ENCODE assay signal across 18 cellular contexts in genomic region chr16:18999045-18999393, GRCh38. TPM values are rescaled to one million over a fixed set of nuclear protein-coding genes. Genes with fewer than 3 reads are reported as not detected.
DNase-seq lines count a peak whose midpoint lies in the region; ATAC-seq and TF ChIP-seq lines count a peak whose summit lies in the region.
"Had no signal": no experiment of that assay in that cellular context is flagged by ENCODE, and none has a peak within 500 bp of the region (broad histone marks: within the 10 kb centered on the region; RNA-seq: fewer than 3 reads in every experiment).

No MANE protein-coding gene starts in this region.

- no peak overlapping the region for H3K23ac ChIP-seq in mesenchymal stem cell (ENCODE audit: low read length in 2 of 2)

- peak overlapping the region in 1 of 2 experiments; percentile 28 for H3K4ac ChIP-seq in mesenchymal stem cell (ENCODE audit: low read depth in 1 of 2, low read length in 2 of 2)

- dilution Hi-C loops in mammary epithelial cell (cut with HindIII; ENCODE audit: low sequenced_read_pairs), result no loop called here

- ATAC-seq in PC-3, result no peak
- ATAC-seq in GM18873 (IDR thresholded peaks at IDR 0.05; ENCODE audit: low FRiP score, unreplicated experiment), result no peak
- ATAC-seq in HG03571 (IDR thresholded peaks at IDR 0.05; ENCODE audit: unreplicated experiment), result no peak

- H4K91ac ChIP-seq in mesenchymal stem cell (ENCODE audit: low read length), result no peak overlapping the region

- peak overlapping the region in 1 of 2 experiments; percentile 63 for H2BK12ac ChIP-seq in mesenchymal stem cell (ENCODE audit: low read length in 2 of 2)

- BruUV-seq in PC-3 (replicated peaks; lab: Mats Ljungman, UMichigan), result TSS peak; percentile 85
- BruUV-seq in mammary epithelial cell (replicated peaks; lab: Mats Ljungman, UMichigan), result TSS peak; percentile 59

- H2BK5ac ChIP-seq in mesenchymal stem cell (ENCODE audit: low read depth, low read length, poor library complexity, severe bottlenecking), result no peak overlapping the region

- peaks cover 14% of the 10 kb centered on the region for H3K36me3 ChIP-seq in PC-3 (ENCODE audit: low read depth, low read length)
- H3K36me3 ChIP-seq in mammary epithelial cell (ENCODE audit: insufficient read depth, low read length), result peaks cover under 1% of the 10 kb centered on the region
- no peaks in the 10 kb centered on the region for H3K36me3 ChIP-seq in mesenchymal stem cell (ENCODE audit: control insufficient read depth in 1 of 2, insufficient read depth in 2 of 2, low read depth in 1 of 2, low read length in 2 of 2)
- H3K36me3 ChIP-seq: sigmoid colon had no signal

- in situ Hi-C loops in mammary epithelial cell (cut with MboI; ENCODE audit: low sequenced_read_pairs in 2 of 2), result loop anchor here in 1 of 2 donors (25.0 kb wide), 1 partner anchor 513 kb away; the partner anchor contains the start of genes CCP110 and GDE1

- peak overlapping the region; percentile 53 for H3K4me2 ChIP-seq in PC-3 (ENCODE audit: low read length)
- no peak overlapping the region for H3K4me2 ChIP-seq in mammary epithelial cell (ENCODE audit: insufficient read depth, low read depth, low read length)
- no peak overlapping the region for H3K4me2 ChIP-seq in mesenchymal stem cell (ENCODE audit: low read length, poor library complexity, severe bottlenecking)

- no peak overlapping the region for H3K4me3 ChIP-seq in PC-3 (ENCODE audit: low read length)
- H3K4me3 ChIP-seq in mammary epithelial cell (replicated peaks in 1 of 3; ENCODE audit: insufficient read depth in 1 of 3, low read depth in 2 of 3, low read length in 3 of 3), result no peak overlapping the region
- H3K4me3 ChIP-seq in mesenchymal stem cell (ENCODE audit: insufficient read depth in 1 of 2, low read depth in 1 of 2, low read length in 2 of 2), result peak overlapping the region in 1 of 2 experiments; percentile 32
- H3K4me3 ChIP-seq: sigmoid colon had no signal

- DNase-seq in PC-3 (no peak), mammary epithelial cell (no peak), mesenchymal stem cell (no peak), epidermal melanocyte (ENCODE audit: insufficient read length, low spot score) (no peak), SHP77 treated with DMSO at 0.1 percent for 48 hours (lab: John Stamatoyannopoulos, UW) (no peak)
- DNase-seq: activated naive CD8-positive, alpha-beta T cell treated with anti-CD3 and anti-CD28 coated beads, Interleukin-2, amount 10 ng/mL, durations not matched to agents 7 days and 5 days; CD8-positive, alpha-beta memory T cell; Kasumi-1; NCI-H1092; NCI-H2029 treated with DMSO at 0.1 percent for 48 hours; sigmoid colon; stimulated activated naive CD4-positive, alpha-beta T cell treated with Interleukin-2 at 50 U/mL for 16 hours; T-cell had no signal

- H3K27me3 ChIP-seq in PC-3 (ENCODE audit: low read length) (no peaks in the 10 kb centered on the region), mammary epithelial cell (ENCODE audit: insufficient read depth, low read length) (no peaks in the 10 kb centered on the region), mesenchymal stem cell (ENCODE audit: control insufficient read depth in 1 of 2, insufficient read depth in 1 of 2, low read length in 2 of 2) (no peaks in the 10 kb centered on the region)
- H3K27me3 ChIP-seq: sigmoid colon had no signal

- no peak overlapping the region for H4K8ac ChIP-seq in mesenchymal stem cell (ENCODE audit: low read length)

- H3K27ac ChIP-seq in PC-3 (ENCODE audit: low read length) (peak overlapping the region; percentile 100), mammary epithelial cell (ENCODE audit: insufficient read depth, low read depth, low read length) (peak overlapping the region; percentile 91), mesenchymal stem cell (ENCODE audit: low read length, poor library complexity, severe bottlenecking) (no peak overlapping the region), temporal lobe (ENCODE audit: low read depth, low read length) (peak overlapping the region; percentile 63)
- H3K27ac ChIP-seq: sigmoid colon had no signal

- H3F3A ChIP-seq in PC-3 (ENCODE audit: low read length, unreplicated experiment), result peaks cover 12% of the 10 kb centered on the region

- no peak for TF ChIP-seq CTCF in PC-3 (conservative IDR thresholded peaks at IDR 0.05; ENCODE audit: low read depth, low read length)
- TF ChIP-seq CTCF in mammary epithelial cell (conservative IDR thresholded peaks at IDR 0.05 in 1 of 2, IDR thresholded peaks at IDR 0.05 in 1 of 2; ENCODE audit: extremely low read depth in 1 of 2, insufficient read depth in 1 of 2, low read depth in 1 of 2, low read length in 2 of 2), result no peak

- no peak overlapping the region for H3K14ac ChIP-seq in mesenchymal stem cell (ENCODE audit: low read length in 2 of 2)

- peak overlapping the region; percentile 91 for H3K9ac ChIP-seq in PC-3 (ENCODE audit: low read length)
- H3K9ac ChIP-seq in mammary epithelial cell (ENCODE audit: insufficient read depth, low read length), result peak overlapping the region; percentile 38
- peak overlapping the region; percentile 45 for H3K9ac ChIP-seq in mesenchymal stem cell (ENCODE audit: low read length)

- no peak overlapping the region for H2AK5ac ChIP-seq in mesenchymal stem cell (ENCODE audit: low read length, severe bottlenecking)

- no peak overlapping the region for H2BK15ac ChIP-seq in mesenchymal stem cell (ENCODE audit: low read depth, poor library complexity, severe bottlenecking)

- intact Hi-C loops in PC-3 (cut with micrococcal nuclease), result no loop called here
- intact Hi-C loops in mammary epithelial cell (cut with micrococcal nuclease), result loop anchor here (5.0 kb wide), 1 partner anchor 523 kb away; the partner anchor contains the start of genes CCP110 and GDE1

- H2BK120ac ChIP-seq in mesenchymal stem cell (ENCODE audit: low read depth, low read length), result no peak overlapping the region

- H3K79me2 ChIP-seq in PC-3 (ENCODE audit: low read length) (peaks cover 33% of the 10 kb centered on the region), mammary epithelial cell (ENCODE audit: insufficient read depth, low read length) (peaks cover 57% of the 10 kb centered on the region)

- H2AFZ ChIP-seq in PC-3 (ENCODE audit: low read length) (no peak overlapping the region), mammary epithelial cell (ENCODE audit: low read depth, low read length) (no peak overlapping the region), mesenchymal stem cell (ENCODE audit: low read depth, low read length) (no peak overlapping the region)

- whole genome bisulfite sequencing in mammary epithelial cell (ENCODE audit: low coverage, missing lambda C conversion rate), result 83% methylated on average over 4 of the region's 4 CpGs
- 81% methylated on average over 4 of the region's 4 CpGs for WGBS in mesenchymal stem cell

- peak overlapping the region; percentile 9 to 21 for H3K18ac ChIP-seq in mesenchymal stem cell (ENCODE audit: low read depth in 1 of 2, low read length in 2 of 2)

- H3K9me2 ChIP-seq in PC-3 (replicated peaks; ENCODE audit: low read length), result no peaks in the 10 kb centered on the region

- no peaks in the 10 kb centered on the region for H3K79me1 ChIP-seq in mesenchymal stem cell (replicated peaks; ENCODE audit: low read length, poor library complexity, severe bottlenecking)

- CTCF ChIA-PET in PC-3 (lab: Charles Lee), result interaction anchor here (1.3 kb wide), 1 partner anchor 15 kb away, joined by 10 read pairs; the partner anchor contains the start of gene TMC7
- CTCF ChIA-PET in mammary epithelial cell (lab: Charles Lee; ENCODE audit: low non-redundant PET), result interaction anchor here (0.6 kb wide), 2 partner anchors 16 to 148 kb away, joined by 3 to 6 read pairs; no protein-coding TSS in a partner anchor

- H3K9me3 ChIP-seq in PC-3 (ENCODE audit: low read length) (no peaks in the 10 kb centered on the region), mammary epithelial cell (replicated peaks; ENCODE audit: insufficient read depth, low read length) (no peaks in the 10 kb centered on the region), mesenchymal stem cell (ENCODE audit: control insufficient read depth, low read length) (no peaks in the 10 kb centered on the region)
- H3K9me3 ChIP-seq: sigmoid colon had no signal

- H4K20me1 ChIP-seq in PC-3 (ENCODE audit: low read length), result no peaks in the 10 kb centered on the region
- no peaks in the 10 kb centered on the region for H4K20me1 ChIP-seq in mammary epithelial cell (ENCODE audit: insufficient read depth, low read length)

- POLR2A ChIA-PET in PC-3 (lab: Charles Lee; ENCODE audit: unreplicated experiment), result no interaction called here

- H3K4me1 ChIP-seq in PC-3 (ENCODE audit: insufficient read depth, low read length) (peaks cover 53% of the 10 kb centered on the region), mammary epithelial cell (ENCODE audit: insufficient read depth, low read length) (peaks cover 38% of the 10 kb centered on the region), mesenchymal stem cell (ENCODE audit: control insufficient read depth, insufficient read depth, low read depth, low read length) (peaks cover 5% of the 10 kb centered on the region)
- H3K4me1 ChIP-seq: sigmoid colon had no signal

RNA-seq across cellular contexts. Expression of gene TMC7, which starts 15.3 kb away (rescaled TPM):
- total RNA-seq in PC-3 (2014; rRNA removed) (5.3 and 6.9 TPM in 2 replicates), mammary epithelial cell (10 to 100 TPM; 13.7 to 17.5 TPM), temporal lobe (3.0 TPM)
- 9.3 TPM for polyA plus RNA-seq in mammary epithelial cell
- polyA minus RNA-seq in mammary epithelial cell, result 21.4 TPM
- polyA plus RNA-seq in mesenchymal stem cell (2013, experiment 1 of 2), result 1.5 TPM
- polyA plus RNA-seq in mesenchymal stem cell (2013, experiment 2 of 2), result 1.3 TPM
- total RNA-seq: activated CD8-positive, alpha-beta memory T cell treated with anti-CD3 and anti-CD28 coated beads for 36 hours; activated naive CD8-positive, alpha-beta T cell treated with anti-CD3 and anti-CD28 coated beads, Interleukin-2, amount 10 ng/mL, durations not matched to agents 7 days and 5 days; CD8-positive, alpha-beta memory T cell; natural killer cell treated with Interleukin-12 subunit alpha and Interleukin-12 subunit beta and Interleukin-15 and Interleukin-18, amount 100 ng/mL, for 72 hours had no signal
- polyA plus RNA-seq: CD8-positive, alpha-beta memory T cell had no signal

Comparison
In these comparisons a context has a peak if more than half of its experiments do, and no peak if none do; other contexts are left out.
1. H3K9ac ChIP-seq: peak in every context shown above with its lines; median percentile 91 in PC-3; 45 in mesenchymal stem cell; 38 in mammary epithelial cell.